ENCODE assay signal across 15 cellular contexts in genomic region chr11:96204721-96205459, GRCh38.
A peak's percentile ranks its signal among the peaks of the same experiment; 100 is the strongest.
DNase-seq lines count a peak whose midpoint lies in the region; ATAC-seq and TF ChIP-seq lines count a peak whose summit lies in the region.
"Had no signal": no experiment of that assay in that cellular context is flagged by ENCODE, and none has a peak within 500 bp of the region (broad histone marks: within the 10 kb centered on the region; RNA-seq: fewer than 3 reads in every experiment).

No MANE protein-coding gene starts in this region.

- DNase-seq in activated gamma-delta T cell treated with Interleukin-2 at 50 U/mL for 16 hours (peak; percentile 37), activated gamma-delta T cell (lab: John Stamatoyannopoulos, UW) (no peak), Peyer's patch (no peak), breast epithelium (ENCODE audit: low spot score in 2 of 2) (no peak), left colon (no peak), right lobe of liver (no peak)
- peak in 1 of 2 donors; percentile 50 for DNase-seq in stimulated activated naive CD8-positive, alpha-beta T cell treated with anti-CD3 and anti-CD28 coated beads, Interleukin-15, amount 100 ng/mL, for 72 hours
- DNase-seq: amygdala, HCEC 1CT, left lung, WERI-Rb-1 had no signal

- H3K4me3 ChIP-seq in Peyer's patch (no peak overlapping the region), breast epithelium (no peak overlapping the region), right lobe of liver (no peak overlapping the region)
- H3K4me3 ChIP-seq: BLaER1 treated with 17β-estradiol and CSF1 and Interleukin-3, amounts not matched to agents 10 nM and 100 nM; left lung; tibial nerve had no signal

- H3K4me1 ChIP-seq in Peyer's patch (peaks cover 0 to 32% (median 10%) of the 10 kb centered on the region in 4 donors), breast epithelium (peaks cover 7 to 23% of the 10 kb centered on the region in 2 donors), right lobe of liver (no peaks in the 10 kb centered on the region)

- no peaks in the 10 kb centered on the region for H3K9me3 Mint-ChIP-seq in stimulated activated naive CD8-positive, alpha-beta T cell treated with anti-CD3 and anti-CD28 coated beads, Interleukin-15, amount 100 ng/mL, for 72 hours

- ATAC-seq in stimulated activated naive CD8-positive, alpha-beta T cell treated with anti-CD3 and anti-CD28 coated beads, Interleukin-15, amount 100 ng/mL, for 72 hours = peak; percentile 83
- ATAC-seq in left colon (no peak), right lobe of liver (no peak), esophagus mucosa (no peak)
- ATAC-seq: left lung, Right ventricle myocardium inferior had no signal

- no peak for TF ChIP-seq POLR2A in Peyer's patch (IDR thresholded peaks at IDR 0.05)
- TF ChIP-seq POLR2A in breast epithelium (IDR thresholded peaks at IDR 0.05) = no peak
- TF ChIP-seq POLR2A in right lobe of liver (IDR thresholded peaks at IDR 0.05) = no peak

- H3K36me3 ChIP-seq in Peyer's patch (no peaks in the 10 kb centered on the region), breast epithelium (no peaks in the 10 kb centered on the region), right lobe of liver (no peaks in the 10 kb centered on the region)
- H3K36me3 ChIP-seq: left lung, tibial nerve, WERI-Rb-1 had no signal

- peak overlapping the region; percentile 73 to 75 for H3K4me3 Mint-ChIP-seq in stimulated activated naive CD8-positive, alpha-beta T cell treated with anti-CD3 and anti-CD28 coated beads, Interleukin-15, amount 100 ng/mL, for 72 hours

- no peaks in the 10 kb centered on the region for H3K27me3 Mint-ChIP-seq in stimulated activated naive CD8-positive, alpha-beta T cell treated with anti-CD3 and anti-CD28 coated beads, Interleukin-15, amount 100 ng/mL, for 72 hours

- no peak for TF ChIP-seq CTCF in Peyer's patch (IDR thresholded peaks at IDR 0.05)
- TF ChIP-seq CTCF in breast epithelium (IDR thresholded peaks at IDR 0.05) = no peak
- TF ChIP-seq CTCF in right lobe of liver (IDR thresholded peaks at IDR 0.05) = no peak

- no peaks in the 10 kb centered on the region for H3K27me3 ChIP-seq in Peyer's patch
- H3K27me3 ChIP-seq in breast epithelium = no peaks in the 10 kb centered on the region
- H3K27me3 ChIP-seq in right lobe of liver = no peaks in the 10 kb centered on the region
- H3K27me3 ChIP-seq: BLaER1 treated with 17β-estradiol and CSF1 and Interleukin-3, amounts not matched to agents 10 nM and 100 nM; left lung; tibial nerve had no signal

- H3K27ac ChIP-seq in Peyer's patch (peak overlapping the region in 3 of 4 donors; percentile 25 to 47 (median 36)), breast epithelium (peak overlapping the region; percentile 48 to 51), right lobe of liver (no peak overlapping the region)
- H3K27ac ChIP-seq: WERI-Rb-1 had no signal

- peaks cover 85% of the 10 kb centered on the region for H3K4me1 Mint-ChIP-seq in stimulated activated naive CD8-positive, alpha-beta T cell treated with anti-CD3 and anti-CD28 coated beads, Interleukin-15, amount 100 ng/mL, for 72 hours

- 83% methylated on average over 5 of the region's 5 CpGs for WGBS in right lobe of liver (ENCODE audit: insufficient coverage, low coverage, low lambda C conversion rate, missing lambda C conversion rate)

- peak overlapping the region; percentile 96 to 97 for H3K27ac Mint-ChIP-seq in stimulated activated naive CD8-positive, alpha-beta T cell treated with anti-CD3 and anti-CD28 coated beads, Interleukin-15, amount 100 ng/mL, for 72 hours

- H3K9me3 ChIP-seq in Peyer's patch = no peaks in the 10 kb centered on the region
- H3K9me3 ChIP-seq in breast epithelium = no peaks in the 10 kb centered on the region
- no peaks in the 10 kb centered on the region for H3K9me3 ChIP-seq in right lobe of liver
- H3K9me3 ChIP-seq: left lung, tibial nerve had no signal

- intact Hi-C loops in breast epithelium (cut with DNase I; ENCODE audit: low total_unique reads) = no loop called here
- intact Hi-C loops in left colon (cut with DNase I, micrococcal nuclease) = no loop called here
- intact Hi-C loops in right lobe of liver (cut with DNase I) = no loop called here

Comparison
In these comparisons a context has a peak if more than half of its experiments do, and no peak if none do; other contexts are left out.
1. H3K27ac ChIP-seq: peak in Peyer's patch (3 of 4) and breast epithelium (2 of 2); none in right lobe of liver (0 of 3).